ENCODE assay signal across 9 cellular contexts in genomic region chr6:111258615-111259088, GRCh38.
DNase-seq lines count a peak whose midpoint lies in the region; ATAC-seq and TF ChIP-seq lines count a peak whose summit lies in the region.
"Had no signal": no experiment of that assay in that cellular context is flagged by ENCODE, and none has a peak within 500 bp of the region (broad histone marks: within the 10 kb centered on the region; RNA-seq: fewer than 3 reads in every experiment).

No MANE protein-coding gene starts in this region.

- peaks cover 10% of the 10 kb centered on the region for H3K36me3 ChIP-seq in OCI-LY7 (ENCODE audit: insufficient read depth, low read length)
- H3K36me3 ChIP-seq: thyroid gland had no signal

- DNase-seq in GM03348 (ENCODE audit: low spot score), result peak; percentile 63
- DNase-seq in OCI-LY7 (ENCODE audit: low spot score), result no peak
- no peak for DNase-seq in epithelial cell of prostate (ENCODE audit: low read depth, low spot score)
- peak; percentile 47 for DNase-seq in renal cortical epithelial cell (ENCODE audit: low read depth)
- DNase-seq in occipital lobe (lab: John Stamatoyannopoulos, UW), result no peak
- no peak for DNase-seq in nucleus accumbens (lab: John Stamatoyannopoulos, UW)

- intact Hi-C loops in OCI-LY7 (cut with micrococcal nuclease; ENCODE audit: unreplicated experiment), result loop anchor here (1.0 to 2.0 kb wide), 6 partner anchors 220 to 785 kb away; partner anchors contain the start of genes REV3L and TRAF3IP2

- POLR2A ChIA-PET in OCI-LY7 (lab: Charles Lee), result interaction anchor here (0.5 to 2.0 kb wide), 16 partner anchors 8 to 1677 kb away, joined by 3 to 21 read pairs (median 4); partner anchors contain the start of genes REV3L and TRAF3IP2

- H3K4me2 ChIP-seq in OCI-LY7 (ENCODE audit: low read length), result peak overlapping the region; percentile 66

- H3K4me3 ChIP-seq in OCI-LY7 (ENCODE audit: low read depth, low read length, poor library complexity, severe bottlenecking), result peak overlapping the region; percentile 50

- CTCF ChIA-PET in OCI-LY7 (lab: Charles Lee; ENCODE audit: unreplicated experiment), result interaction anchor here (0.9 to 1.9 kb wide), 8 partner anchors 48 to 750 kb away, joined by 3 to 28 read pairs (median 4); partner anchors contain the start of gene TRAF3IP2

- ATAC-seq in HG02571 (IDR thresholded peaks at IDR 0.05; ENCODE audit: unreplicated experiment), result no peak
- ATAC-seq in HG02763 (IDR thresholded peaks at IDR 0.05; ENCODE audit: unreplicated experiment), result no peak

- H3K9me3 ChIP-seq in OCI-LY7 (ENCODE audit: low read length), result no peaks in the 10 kb centered on the region
- H3K9me3 ChIP-seq: thyroid gland had no signal

- BruUV-seq in OCI-LY7 (replicated peaks; lab: Mats Ljungman, UMichigan), result no TSS peak

- no peak overlapping the region for H3K27ac ChIP-seq in OCI-LY7 (ENCODE audit: low read depth, low read length, poor library complexity, severe bottlenecking)
- H3K27ac ChIP-seq in epithelial cell of prostate, result peak overlapping the region; percentile 76

- H3K4me1 ChIP-seq in OCI-LY7 (ENCODE audit: insufficient read depth, low read length, poor library complexity, severe bottlenecking), result peaks cover 17% of the 10 kb centered on the region

- no peaks in the 10 kb centered on the region for H3K9me2 ChIP-seq in OCI-LY7 (ENCODE audit: insufficient read depth, low read length)

- TF ChIP-seq CTCF in OCI-LY7 (conservative IDR thresholded peaks at IDR 0.05; ENCODE audit: low read length), result no peak

- H4K20me1 ChIP-seq in OCI-LY7 (ENCODE audit: insufficient read depth, low read length), result no peaks in the 10 kb centered on the region

- H2AFZ ChIP-seq in OCI-LY7 (ENCODE audit: low read length), result peak overlapping the region; percentile 97; the same call in 1 of the 2 replicates

- peaks cover 17% of the 10 kb centered on the region; the same call in 1 of the 2 replicates for H3K79me2 ChIP-seq in OCI-LY7 (ENCODE audit: insufficient read depth, low read depth, low read length)

Comparison
In these comparisons a context has a peak if more than half of its experiments do, and no peak if none do; other contexts are left out.
1. DNase-seq: peak in GM03348 (single experiment) and renal cortical epithelial cell (single experiment); none in OCI-LY7 (single experiment), epithelial cell of prostate (single experiment), occipital lobe (single experiment) and nucleus accumbens (0 of 56).